Comparison of ENCODE assay signal across 10 cellular contexts in genomic region chr11:105000797-105001196, GRCh38. TPM values are rescaled to one million over a fixed set of nuclear protein-coding genes. Genes with fewer than 3 reads are reported as not detected.
DNase-seq lines count a peak whose midpoint lies in the region; ATAC-seq and TF ChIP-seq lines count a peak whose summit lies in the region.
"Had no signal": no experiment of that assay in that cellular context is flagged by ENCODE, and none has a peak within 500 bp of the region (broad histone marks: within the 10 kb centered on the region; RNA-seq: fewer than 3 reads in every experiment).

No MANE protein-coding gene starts in this region.

- TF ChIP-seq CTCF in Loucy (conservative IDR thresholded peaks at IDR 0.05; ENCODE audit: low read length) (peak; percentile 98), hepatocyte (IDR thresholded peaks at IDR 0.05; ENCODE audit: poor library complexity) (peak; percentile 18), vagina (IDR thresholded peaks at IDR 0.05) (peak in 1 of 3 experiments; percentile 30)

- H2AFZ ChIP-seq in Loucy (ENCODE audit: low read length) (no peak overlapping the region), hepatocyte (no peak overlapping the region)

- no peaks in the 10 kb centered on the region for H3K4me1 ChIP-seq in Loucy (ENCODE audit: insufficient read depth, low read length, poor library complexity, severe bottlenecking)
- no peaks in the 10 kb centered on the region for H3K4me1 ChIP-seq in hepatocyte (ENCODE audit: insufficient read depth)
- H3K4me1 ChIP-seq in vagina, result no peaks in the 10 kb centered on the region

- H3K9me3 ChIP-seq in Loucy (ENCODE audit: insufficient read depth, low read depth, low read length) (no peaks in the 10 kb centered on the region), hepatocyte (ENCODE audit: low read depth) (no peaks in the 10 kb centered on the region), vagina (no peaks in the 10 kb centered on the region)

- H3F3A ChIP-seq in Loucy (ENCODE audit: low read depth), result no peaks in the 10 kb centered on the region

- H3K27ac ChIP-seq in hepatocyte (no peak overlapping the region), vagina (no peak overlapping the region)

- H4K20me1 ChIP-seq in Loucy (ENCODE audit: insufficient read depth, low read length, poor library complexity, severe bottlenecking), result no peaks in the 10 kb centered on the region
- H4K20me1 ChIP-seq in hepatocyte (ENCODE audit: insufficient read depth, poor library complexity, severe bottlenecking), result no peaks in the 10 kb centered on the region

- TF ChIP-seq POLR2A in vagina (IDR thresholded peaks at IDR 0.05), result no peak

- H3K79me2 ChIP-seq in Loucy (ENCODE audit: insufficient read depth, low read length), result no peaks in the 10 kb centered on the region
- H3K79me2 ChIP-seq in hepatocyte, result no peaks in the 10 kb centered on the region

- H3K4me2 ChIP-seq in Loucy (ENCODE audit: low read depth, low read length, poor library complexity, severe bottlenecking) (no peak overlapping the region), hepatocyte (no peak overlapping the region)

- peak; percentile 94 for ATAC-seq in GM21529 (IDR thresholded peaks at IDR 0.05; ENCODE audit: unreplicated experiment)

- H3K27me3 ChIP-seq in Loucy (ENCODE audit: insufficient read depth, low read length, poor library complexity, severe bottlenecking) (no peaks in the 10 kb centered on the region), hepatocyte (no peaks in the 10 kb centered on the region), vagina (no peaks in the 10 kb centered on the region)

- DNase-seq in ELF-1 (ENCODE audit: low read depth, low spot score), result peak; percentile 64
- DNase-seq in activated T-cell treated with anti-CD3 and anti-CD28 coated beads, Interleukin-2, amount 50 U/mL, for 1 hour, result peak; percentile 55
- DNase-seq in hepatocyte (ENCODE audit: low spot score), result no peak
- DNase-seq in stimulated activated CD8-positive, alpha-beta memory T cell treated with anti-CD3 and anti-CD28 coated beads, Interleukin-12 subunit alpha, Interleukin-12 subunit beta, amount 100 ng/mL, for 1 hour (ENCODE audit: low read depth), result peak; percentile 23
- no peak for DNase-seq in vagina (ENCODE audit: extremely low spot score in 2 of 2)
- DNase-seq in G401 (ENCODE audit: low spot score), result no peak

- in situ Hi-C loops in G401 (cut with HindIII; ENCODE audit: low sequenced_read_pairs), result no loop called here

- H3K9ac ChIP-seq in Loucy (ENCODE audit: low read depth, low read length, poor library complexity, severe bottlenecking), result no peak overlapping the region

- intact Hi-C loops in vagina (cut with DNase I), result no loop called here

- H3K36me3 ChIP-seq in Loucy (ENCODE audit: insufficient read depth, low read length), result no peaks in the 10 kb centered on the region
- no peaks in the 10 kb centered on the region for H3K36me3 ChIP-seq in hepatocyte (replicated peaks; ENCODE audit: insufficient read depth, low read depth)
- H3K36me3 ChIP-seq in vagina, result no peaks in the 10 kb centered on the region

- no peak overlapping the region for H3K4me3 ChIP-seq in Loucy (ENCODE audit: low read length, poor library complexity, severe bottlenecking)
- H3K4me3 ChIP-seq in hepatocyte, result no peak overlapping the region
- no peak overlapping the region for H3K4me3 ChIP-seq in vagina

- WGBS in hepatocyte (ENCODE audit: low lambda C conversion rate, missing lambda C conversion rate), result 74% methylated on average over 7 of the region's 7 CpGs

- H3K9me2 ChIP-seq in Loucy (replicated peaks; ENCODE audit: low read depth, low read length) (no peaks in the 10 kb centered on the region), hepatocyte (replicated peaks; ENCODE audit: insufficient read depth) (no peaks in the 10 kb centered on the region)

RNA-seq across cellular contexts. Expression of gene CASP5, which starts 22.2 kb away (rescaled TPM):
- 2.9 and 6.9 TPM in 2 replicates for total RNA-seq in hepatocyte
- 0.46 and 0.92 TPM in 2 replicates for polyA plus RNA-seq in hepatocyte
- not detected for total RNA-seq in vagina
- total RNA-seq in G401 (2014; rRNA removed; shearing (Covaris generic)), result not detected in 2 replicates
- total RNA-seq: M059J had no signal
- polyA plus RNA-seq: neural cell had no signal

RNA-seq across cellular contexts. Expression of gene CASP4, which starts 32.4 kb away (rescaled TPM):
- total RNA-seq in hepatocyte, result 50.9 and 56.1 TPM in 2 replicates
- polyA plus RNA-seq in hepatocyte, result 15.8 and 18.8 TPM in 2 replicates
- total RNA-seq in vagina, result 70.2 TPM
- total RNA-seq in G401 (2014; rRNA removed; shearing (Covaris generic)), result 0.31 and 0.55 TPM in 2 replicates
- polyA plus RNA-seq: neural cell had no signal

RNA-seq across cellular contexts. Expression of gene CASP1, which starts 34.1 kb away (rescaled TPM):
- total RNA-seq in hepatocyte (2.0 and 9.7 TPM in 2 replicates), vagina (23.3 TPM)
- polyA plus RNA-seq in hepatocyte, result 2.9 and 4.7 TPM in 2 replicates
- total RNA-seq in G401 (2014; rRNA removed; shearing (Covaris generic)), result not detected in 2 replicates
- polyA plus RNA-seq: neural cell had no signal

RNA-seq across cellular contexts. Expression of gene CARD16, which starts 44.3 kb away (rescaled TPM):
- total RNA-seq in hepatocyte, result 3.1 and 11.9 TPM in 2 replicates
- polyA plus RNA-seq in hepatocyte, result 19.6 and 23.8 TPM in 2 replicates
- 26.8 TPM for total RNA-seq in vagina
- not detected in 2 replicates for total RNA-seq in G401 (2014; rRNA removed; shearing (Covaris generic))
- polyA plus RNA-seq: neural cell had no signal

Comparison
In these comparisons a context has a peak if more than half of its experiments do, and no peak if none do; other contexts are left out.
1. DNase-seq: peak in ELF-1 (single experiment), activated T-cell treated with anti-CD3 and anti-CD28 coated beads, Interleukin-2, amount 50 U/mL, for 1 hour (single experiment) and stimulated activated CD8-positive, alpha-beta memory T cell treated with anti-CD3 and anti-CD28 coated beads, Interleukin-12 subunit alpha, Interleukin-12 subunit beta, amount 100 ng/mL, for 1 hour (single experiment); none in hepatocyte (single experiment), vagina (0 of 2) and G401 (single experiment).
2. RNA of gene CASP4, which starts 32.4 kb away (total RNA-seq): 70.2 TPM in vagina (single experiment) and 50.9 to 56.1 TPM in hepatocyte; 0.31 to 0.55 TPM in G401; every median in the first group is over 10 times any median in the second.